8 cellular contexts compared by ENCODE assay signal in the genomic region with DNA sequence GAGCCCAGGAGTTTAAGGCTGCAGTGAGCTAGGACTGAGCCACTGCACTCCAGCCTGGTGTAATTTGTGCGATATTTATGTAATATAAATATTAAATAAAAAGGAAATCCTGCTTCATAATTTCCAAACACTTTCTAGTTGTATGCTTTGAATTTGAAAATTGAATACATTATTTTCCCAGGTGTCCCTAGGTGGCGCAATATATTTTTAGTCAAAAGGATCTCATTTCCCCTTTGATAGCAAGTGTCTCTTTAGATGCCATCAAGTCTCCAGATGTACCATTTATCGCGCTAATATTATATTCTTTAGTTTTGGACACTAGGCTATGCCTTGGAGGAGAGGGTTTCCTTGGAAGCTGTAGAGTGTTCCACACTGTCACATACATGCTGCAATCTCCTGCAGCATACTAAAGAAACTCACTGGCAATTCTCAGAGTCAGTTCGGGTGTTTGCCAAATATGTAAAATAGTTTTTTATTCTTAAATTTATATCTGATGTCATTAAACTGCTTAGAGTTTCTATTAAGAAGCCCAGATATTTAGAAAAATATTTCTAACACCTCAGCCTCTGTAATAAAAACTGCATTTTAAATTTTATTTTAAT. TPM values are rescaled to one million over a fixed set of nuclear protein-coding genes. Genes with fewer than 3 reads are reported as not detected.
DNase-seq lines count a peak whose midpoint lies in the region; ATAC-seq, FAIRE-seq and TF ChIP-seq lines count a peak whose summit lies in the region.

No MANE protein-coding gene starts in this region.

- DNase-seq in AG09319 (ENCODE audit: extremely low read depth, low read depth) (no peak), RCC 7860 (ENCODE audit: low spot score) (no peak), immature natural killer cell (peak in 2 of 3 donors; percentile 39 to 44)
- DNase-seq in NK-92 treated with Interleukin-12 subunit alpha and Interleukin-12 subunit beta, amount 100 ng/mL, for 24 hours (lab: John Stamatoyannopoulos, UW), result no peak
- DNase-seq in stimulated activated CD4-positive, alpha-beta T cell treated with anti-CD3 and anti-CD28 coated beads, Interleukin-1b, Interleukin-23, amount 100 ng/mL, for 48 hours, result no peak

- H3K4me3 Mint-ChIP-seq in immature natural killer cell, result no peak overlapping the region

- no peaks in the 10 kb centered on the region for H3K9me3 Mint-ChIP-seq in immature natural killer cell

- peaks cover 25 to 30% of the 10 kb centered on the region in 2 donors for H3K4me1 Mint-ChIP-seq in immature natural killer cell

- peak; percentile 38 for FAIRE-seq in RCC 7860 (lab: Jason Lieb, UNC)

- H3K36me3 Mint-ChIP-seq in immature natural killer cell, result no peaks in the 10 kb centered on the region

- H3K27me3 Mint-ChIP-seq in immature natural killer cell (ENCODE audit: low read depth in 3 of 3), result peaks cover 0 to 6% (median 2%) of the 10 kb centered on the region in 3 donors

- ATAC-seq in GM19395 (IDR thresholded peaks at IDR 0.05; ENCODE audit: unreplicated experiment) (no peak), GM19328 (IDR thresholded peaks at IDR 0.05; ENCODE audit: unreplicated experiment) (no peak)

- TF ChIP-seq CTCF in AG09319 (IDR thresholded peaks at IDR 0.05; ENCODE audit: low read depth, low read length) (peak; percentile 44), GM12873 (IDR thresholded peaks at IDR 0.05; ENCODE audit: insufficient read depth, low read depth, low read length, missing control alignments) (peak; percentile 48)

- H3K27ac Mint-ChIP-seq in immature natural killer cell, result no peak overlapping the region

RNA-seq across cellular contexts. Expression of a gene that starts 5.6 kb away (rescaled TPM):
- polyA plus RNA-seq in immature natural killer cell, result 10 to 100 TPM; 18.3 to 38.2 (median 23.3) TPM

RNA-seq across cellular contexts. Expression of a gene that starts 7.1 kb away (rescaled TPM):
- polyA plus RNA-seq in immature natural killer cell, result 10 to 100 TPM; 55.7 to 58.8 (median 57.5) TPM

Comparison
In these comparisons a context has a peak if more than half of its experiments do, and no peak if none do; other contexts are left out.
1. DNase-seq: peak in immature natural killer cell (2 of 3); none in AG09319 (single experiment), RCC 7860 (single experiment), NK-92 treated with Interleukin-12 subunit alpha and Interleukin-12 subunit beta, amount 100 ng/mL, for 24 hours (single experiment) and stimulated activated CD4-positive, alpha-beta T cell treated with anti-CD3 and anti-CD28 coated beads, Interleukin-1b, Interleukin-23, amount 100 ng/mL, for 48 hours (single experiment).